ENCODE assay signal across 12 cellular contexts in genomic region chr7:134710854-134711624, GRCh38.
DNase-seq lines count a peak whose midpoint lies in the region; ATAC-seq and TF ChIP-seq lines count a peak whose summit lies in the region.
"Had no signal": no experiment of that assay in that cellular context is flagged by ENCODE, and none has a peak within 500 bp of the region (broad histone marks: within the 10 kb centered on the region; RNA-seq: fewer than 3 reads in every experiment).

No MANE protein-coding gene starts in this region.

- peaks cover 6% of the 10 kb centered on the region for H3K27me3 ChIP-seq in BE2C
- H3K27me3 ChIP-seq in ascending aorta, result no peaks in the 10 kb centered on the region
- H3K27me3 ChIP-seq: brain microvascular endothelial cell had no signal

- no peaks in the 10 kb centered on the region for H3K36me3 Mint-ChIP-seq in WTC11

- H3K9me3 ChIP-seq in BE2C (no peaks in the 10 kb centered on the region), ascending aorta (no peaks in the 10 kb centered on the region)
- H3K9me3 ChIP-seq: lower lobe of right lung had no signal

- H3K4me3 Mint-ChIP-seq in WTC11, result no peak overlapping the region

- intact Hi-C loops in ascending aorta (cut with DNase I), result no loop called here

- H3K9me3 Mint-ChIP-seq in WTC11, result no peaks in the 10 kb centered on the region

- H3K4me1 Mint-ChIP-seq in WTC11, result peaks cover 10% of the 10 kb centered on the region

- H3K4me3 ChIP-seq in BE2C (ENCODE audit: low read depth, low read length) (no peak overlapping the region), ascending aorta (no peak overlapping the region)
- H3K4me3 ChIP-seq: lower lobe of right lung had no signal

- H3K27ac ChIP-seq in ascending aorta, result peak overlapping the region; percentile 54 to 73
- H3K27ac ChIP-seq: brain microvascular endothelial cell, lower lobe of right lung had no signal

- CTCF ChIA-PET in WTC11 (lab: Charles Lee), result interaction anchor here (0.7 kb wide), 2 partner anchors 34 to 169 kb away, joined by 3 read pairs; no protein-coding TSS in a partner anchor

- POLR2A ChIA-PET in WTC11 (lab: Charles Lee), result no interaction called here

- TF ChIP-seq CTCF in BE2C (IDR thresholded peaks at IDR 0.05; ENCODE audit: low read depth, low read length) (no peak), WTC11 (IDR thresholded peaks at IDR 0.05) (no peak), ascending aorta (IDR thresholded peaks at IDR 0.05) (no peak), omental fat pad (IDR thresholded peaks at IDR 0.05) (no peak)

- H3K36me3 ChIP-seq in BE2C, result no peaks in the 10 kb centered on the region
- no peaks in the 10 kb centered on the region for H3K36me3 ChIP-seq in ascending aorta
- H3K36me3 ChIP-seq: brain microvascular endothelial cell, lower lobe of right lung had no signal

- H3K4me1 ChIP-seq in BE2C (no peaks in the 10 kb centered on the region), ascending aorta (peaks cover 7 to 11% of the 10 kb centered on the region in 2 donors)
- H3K4me1 ChIP-seq: lower lobe of right lung had no signal

- H3K27ac Mint-ChIP-seq in WTC11, result no peak overlapping the region

- H3K27me3 Mint-ChIP-seq in WTC11 (ENCODE audit: low read depth), result no peaks in the 10 kb centered on the region; the same call in 1 of the 2 replicates

- ATAC-seq in WTC11 (peak; percentile 26), omental fat pad (ENCODE audit: low FRiP score) (no peak), GM19467 (IDR thresholded peaks at IDR 0.05; ENCODE audit: unreplicated experiment) (no peak)

- DNase-seq in BE2C (peak; percentile 22), WTC11 (ENCODE audit: low spot score) (no peak), ascending aorta (ENCODE audit: low spot score in 2 of 2) (no peak), renal cortical epithelial cell (ENCODE audit: low read depth) (peak; percentile 23), mesenteric fat pad (ENCODE audit: low spot score) (no peak), SHP77 (lab: John Stamatoyannopoulos, UW) (no peak), omental fat pad (ENCODE audit: low spot score) (no peak)
- DNase-seq: AML-193, brain microvascular endothelial cell, lower lobe of right lung, NCI-H187 had no signal

TF ChIP-seq in WTC11, 78 proteins besides CTCF, POLR2A, EP300 and RAD21:
- TF ChIP-seq ZMAT4 (CRISPR knock-in tag; IDR thresholded peaks at IDR 0.05) (no peak), GTF2I (CRISPR knock-in tag; conservative IDR thresholded peaks at IDR 0.05) (no peak), KAT7 (CRISPR knock-in tag; IDR thresholded peaks at IDR 0.05; ENCODE audit: borderline replicate concordance) (no peak), FOXJ3 (CRISPR knock-in tag; IDR thresholded peaks at IDR 0.05; ENCODE audit: borderline replicate concordance) (no peak), ZNF263 (CRISPR knock-in tag; IDR thresholded peaks at IDR 0.05; ENCODE audit: low read depth) (no peak), ZNF138 (CRISPR knock-in tag; conservative IDR thresholded peaks at IDR 0.05) (no peak), E2F1 (CRISPR knock-in tag; IDR thresholded peaks at IDR 0.05) (no peak)
- TF ChIP-seq, protein P1, sequence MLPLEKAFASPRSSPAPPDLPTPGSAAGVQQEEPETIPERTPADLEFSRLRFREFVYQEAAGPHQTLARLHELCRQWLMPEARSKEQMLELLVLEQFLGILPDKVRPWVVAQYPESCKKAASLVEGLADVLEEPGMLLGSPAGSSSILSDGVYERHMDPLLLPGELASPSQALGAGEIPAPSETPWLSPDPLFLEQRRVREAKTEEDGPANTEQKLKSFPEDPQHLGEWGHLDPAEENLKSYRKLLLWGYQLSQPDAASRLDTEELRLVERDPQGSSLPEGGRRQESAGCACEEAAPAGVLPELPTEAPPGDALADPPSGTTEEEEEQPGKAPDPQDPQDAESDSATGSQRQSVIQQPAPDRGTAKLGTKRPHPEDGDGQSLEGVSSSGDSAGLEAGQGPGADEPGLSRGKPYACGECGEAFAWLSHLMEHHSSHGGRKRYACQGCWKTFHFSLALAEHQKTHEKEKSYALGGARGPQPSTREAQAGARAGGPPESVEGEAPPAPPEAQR (CRISPR knock-in tag; IDR thresholded peaks at IDR 0.05), result no peak
- TF ChIP-seq, protein P2, sequence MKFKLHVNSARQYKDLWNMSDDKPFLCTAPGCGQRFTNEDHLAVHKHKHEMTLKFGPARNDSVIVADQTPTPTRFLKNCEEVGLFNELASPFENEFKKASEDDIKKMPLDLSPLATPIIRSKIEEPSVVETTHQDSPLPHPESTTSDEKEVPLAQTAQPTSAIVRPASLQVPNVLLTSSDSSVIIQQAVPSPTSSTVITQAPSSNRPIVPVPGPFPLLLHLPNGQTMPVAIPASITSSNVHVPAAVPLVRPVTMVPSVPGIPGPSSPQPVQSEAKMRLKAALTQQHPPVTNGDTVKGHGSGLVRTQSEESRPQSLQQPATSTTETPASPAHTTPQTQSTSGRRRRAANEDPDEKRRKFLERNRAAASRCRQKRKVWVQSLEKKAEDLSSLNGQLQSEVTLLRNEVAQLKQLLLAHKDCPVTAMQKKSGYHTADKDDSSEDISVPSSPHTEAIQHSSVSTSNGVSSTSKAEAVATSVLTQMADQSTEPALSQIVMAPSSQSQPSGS (CRISPR knock-in tag; IDR thresholded peaks at IDR 0.05; ENCODE audit: borderline replicate concordance, low read depth), result no peak
- TF ChIP-seq, protein P3, sequence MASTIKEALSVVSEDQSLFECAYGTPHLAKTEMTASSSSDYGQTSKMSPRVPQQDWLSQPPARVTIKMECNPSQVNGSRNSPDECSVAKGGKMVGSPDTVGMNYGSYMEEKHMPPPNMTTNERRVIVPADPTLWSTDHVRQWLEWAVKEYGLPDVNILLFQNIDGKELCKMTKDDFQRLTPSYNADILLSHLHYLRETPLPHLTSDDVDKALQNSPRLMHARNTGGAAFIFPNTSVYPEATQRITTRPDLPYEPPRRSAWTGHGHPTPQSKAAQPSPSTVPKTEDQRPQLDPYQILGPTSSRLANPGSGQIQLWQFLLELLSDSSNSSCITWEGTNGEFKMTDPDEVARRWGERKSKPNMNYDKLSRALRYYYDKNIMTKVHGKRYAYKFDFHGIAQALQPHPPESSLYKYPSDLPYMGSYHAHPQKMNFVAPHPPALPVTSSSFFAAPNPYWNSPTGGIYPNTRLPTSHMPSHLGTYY (CRISPR knock-in tag; IDR thresholded peaks at IDR 0.05), result no peak
- TF ChIP-seq, protein P4, sequence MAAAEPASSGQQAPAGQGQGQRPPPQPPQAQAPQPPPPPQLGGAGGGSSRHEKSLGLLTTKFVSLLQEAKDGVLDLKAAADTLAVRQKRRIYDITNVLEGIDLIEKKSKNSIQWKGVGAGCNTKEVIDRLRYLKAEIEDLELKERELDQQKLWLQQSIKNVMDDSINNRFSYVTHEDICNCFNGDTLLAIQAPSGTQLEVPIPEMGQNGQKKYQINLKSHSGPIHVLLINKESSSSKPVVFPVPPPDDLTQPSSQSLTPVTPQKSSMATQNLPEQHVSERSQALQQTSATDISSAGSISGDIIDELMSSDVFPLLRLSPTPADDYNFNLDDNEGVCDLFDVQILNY (CRISPR knock-in tag; IDR thresholded peaks at IDR 0.05), result no peak
TF ChIP-seq in WTC11: peak in this region for 0.

Comparison
In these comparisons a context has a peak if more than half of its experiments do, and no peak if none do; other contexts are left out.
1. DNase-seq: peak in BE2C (single experiment) and renal cortical epithelial cell (single experiment); none in WTC11 (single experiment), ascending aorta (0 of 2), mesenteric fat pad (single experiment), SHP77 (0 of 2) and omental fat pad (single experiment).